In the genomic region with DNA sequence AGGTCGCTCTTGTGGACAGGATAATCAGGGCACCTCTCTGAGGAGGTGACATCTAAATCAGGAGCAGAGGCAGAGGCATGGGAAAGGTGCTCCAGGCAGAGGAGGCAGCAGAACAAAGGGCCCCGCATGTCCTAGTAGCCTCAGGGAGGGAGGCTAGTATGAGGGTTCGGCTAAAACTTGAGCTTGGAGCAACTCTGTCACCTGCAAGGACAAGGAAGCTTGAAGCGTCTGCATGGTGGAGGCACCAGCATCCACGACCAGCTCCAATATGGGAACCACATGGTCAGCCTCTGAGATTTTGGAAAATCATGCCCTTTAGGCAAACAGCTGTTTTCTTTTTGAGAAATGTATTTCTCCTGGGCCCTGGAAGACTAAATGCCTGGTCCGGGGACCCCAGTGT, we compare ENCODE assay signal across 36 cellular contexts.
"Had no signal": no experiment of that assay in that cellular context is flagged by ENCODE, and none has a peak within 500 bp of the region (broad histone marks: within the 10 kb centered on the region; RNA-seq: fewer than 3 reads in every experiment).

No MANE protein-coding gene starts in this region.

- H3K27me3 Mint-ChIP-seq: activated CD8-positive, alpha-beta T cell treated with anti-CD3 and anti-CD28 coated beads for 36 hours; activated naive CD8-positive, alpha-beta T cell treated with anti-CD3 and anti-CD28 coated beads for 36 hours had no signal

- H3K4me3 ChIP-seq: adrenal gland, body of pancreas, breast epithelium had no signal

- FAIRE-seq: astrocyte, TTC549 had no signal

- H3K4me3 Mint-ChIP-seq: activated B cell treated with CpG ODN at 0.5 μM for 24 hours; activated CD4-positive, alpha-beta memory T cell treated with anti-CD3 and anti-CD28 coated beads for 36 hours; activated CD4-positive, alpha-beta T cell treated with anti-CD3 and anti-CD28 coated beads, Interleukin-2, amount 10 ng/mL, durations not matched to agents 24 days and 14 days; activated CD8-positive, alpha-beta T cell treated with anti-CD3 and anti-CD28 coated beads for 36 hours; activated naive CD4-positive, alpha-beta T cell treated with anti-CD3 and anti-CD28 coated beads for 36 hours; activated naive CD8-positive, alpha-beta T cell treated with anti-CD3 and anti-CD28 coated beads for 36 hours; activated T-cell treated with anti-CD3 and anti-CD28 coated beads, Interleukin-2, amount 50 U/mL, for 4 hours; activated T-cell treated with anti-CD3 and anti-CD28 coated beads, Interleukin-2, amount 50 U/mL, for 72 hours; activated T-helper 1 cell treated with anti-CD3 and anti-CD28 coated beads, Interleukin-12 subunit alpha, Interleukin-12 subunit beta, Interleukin-2, Interleukin-4 antibody, amounts not matched to agents 30 ng/mL and 10 ng/mL and 1 ng/mL, durations not matched to agents 14 hours and 24 hours and 36 hours; activated T-helper 17 cell treated with anti-CD3 and anti-CD28 coated beads, Interleukin-2, amount 50 U/mL, for 72 hours; T-helper 1 cell treated with Interleukin-12 subunit alpha and Interleukin-12 subunit beta and Interleukin-4 antibody, amounts not matched to agents 30 μg/mL and 1 μg/mL, for 36 hours; T-helper 2 cell treated with Interferon-gamma antibody and Interleukin-4, amounts not matched to agents 5 μg/mL and 100 μg/mL, for 36 hours had no signal

- H3K27ac Mint-ChIP-seq: activated B cell treated with CpG ODN at 0.5 μM for 24 hours; activated CD4-positive, alpha-beta memory T cell treated with anti-CD3 and anti-CD28 coated beads for 36 hours; activated CD4-positive, alpha-beta T cell treated with anti-CD3 and anti-CD28 coated beads, Interleukin-2, amount 10 ng/mL, durations not matched to agents 24 days and 14 days; activated CD8-positive, alpha-beta T cell treated with anti-CD3 and anti-CD28 coated beads for 36 hours; activated naive CD4-positive, alpha-beta T cell treated with anti-CD3 and anti-CD28 coated beads for 36 hours; activated naive CD4-positive, alpha-beta T cell treated with anti-CD3 and anti-CD28 coated beads, Interleukin-2, amount 50 U/mL, for 72 hours; activated naive CD8-positive, alpha-beta T cell treated with anti-CD3 and anti-CD28 coated beads for 36 hours; activated T-cell treated with anti-CD3 and anti-CD28 coated beads, Interleukin-2, amount 50 U/mL, for 72 hours; activated T-helper 1 cell treated with anti-CD3 and anti-CD28 coated beads, Interleukin-12 subunit alpha, Interleukin-12 subunit beta, Interleukin-2, Interleukin-4 antibody, amounts not matched to agents 30 ng/mL and 10 ng/mL and 1 ng/mL, durations not matched to agents 14 hours and 24 hours and 36 hours; activated T-helper 17 cell treated with anti-CD3 and anti-CD28 coated beads, Interleukin-2, amount 50 U/mL, for 72 hours; T-helper 1 cell treated with Interleukin-12 subunit alpha and Interleukin-12 subunit beta and Interleukin-4 antibody, amounts not matched to agents 30 μg/mL and 1 μg/mL, for 36 hours; T-helper 2 cell treated with Interferon-gamma antibody and Interleukin-4, amounts not matched to agents 5 μg/mL and 100 μg/mL, for 36 hours had no signal

- H3K27me3 ChIP-seq: body of pancreas, brain microvascular endothelial cell had no signal

- H3K4me1 ChIP-seq: adrenal gland, body of pancreas, breast epithelium had no signal

- H3K9me3 Mint-ChIP-seq: activated B cell treated with CpG ODN at 0.5 μM for 24 hours; activated CD4-positive, alpha-beta memory T cell treated with anti-CD3 and anti-CD28 coated beads for 36 hours; activated CD4-positive, alpha-beta T cell treated with anti-CD3 and anti-CD28 coated beads, Interleukin-2, amount 10 ng/mL, durations not matched to agents 24 days and 14 days; activated CD8-positive, alpha-beta T cell treated with anti-CD3 and anti-CD28 coated beads for 36 hours; activated naive CD4-positive, alpha-beta T cell treated with anti-CD3 and anti-CD28 coated beads for 36 hours; activated naive CD4-positive, alpha-beta T cell treated with anti-CD3 and anti-CD28 coated beads, Interleukin-2, amount 50 U/mL, for 72 hours; activated naive CD8-positive, alpha-beta T cell treated with anti-CD3 and anti-CD28 coated beads for 36 hours; activated T-cell treated with anti-CD3 and anti-CD28 coated beads, Interleukin-2, amount 50 U/mL, for 4 hours; activated T-helper 1 cell treated with anti-CD3 and anti-CD28 coated beads, Interleukin-12 subunit alpha, Interleukin-12 subunit beta, Interleukin-2, Interleukin-4 antibody, amounts not matched to agents 30 ng/mL and 10 ng/mL and 1 ng/mL, durations not matched to agents 14 hours and 24 hours and 36 hours; activated T-helper 17 cell treated with anti-CD3 and anti-CD28 coated beads, Interleukin-2, amount 50 U/mL, for 72 hours; T-helper 1 cell treated with Interleukin-12 subunit alpha and Interleukin-12 subunit beta and Interleukin-4 antibody, amounts not matched to agents 30 μg/mL and 1 μg/mL, for 36 hours; T-helper 2 cell treated with Interferon-gamma antibody and Interleukin-4, amounts not matched to agents 5 μg/mL and 100 μg/mL, for 36 hours had no signal

- H3K36me3 Mint-ChIP-seq: activated CD4-positive, alpha-beta memory T cell treated with anti-CD3 and anti-CD28 coated beads for 36 hours; activated naive CD4-positive, alpha-beta T cell treated with anti-CD3 and anti-CD28 coated beads, Interleukin-2, amount 50 U/mL, for 72 hours; activated naive CD8-positive, alpha-beta T cell treated with anti-CD3 and anti-CD28 coated beads for 36 hours had no signal

- H3K9me3 ChIP-seq: adrenal gland, body of pancreas, breast epithelium had no signal

- DNase-seq: activated B cell treated with CpG ODN at 0.5 μM for 24 hours; activated CD4-positive, alpha-beta memory T cell treated with anti-CD3 and anti-CD28 coated beads for 36 hours; activated CD4-positive, alpha-beta T cell treated with anti-CD3 and anti-CD28 coated beads for 4 hours; activated CD4-positive, alpha-beta T cell treated with anti-CD3 and anti-CD28 coated beads, Interleukin-2, amount 10 ng/mL, durations not matched to agents 24 days and 14 days; activated CD4-positive, alpha-beta T cell treated with anti-CD3 and anti-CD28 coated beads, Interleukin-2, amount 50 U/mL, for 1 hour; activated CD4-positive, alpha-beta T cell treated with anti-CD3 and anti-CD28 coated beads, Interleukin-2, amount 50 U/mL, for 4 hours; activated CD4-positive, CD25-positive, alpha-beta regulatory T cell treated with anti-CD3 and anti-CD28 coated beads, Interleukin-2, amount 50 U/mL, for 72 hours; activated CD8-positive, alpha-beta T cell treated with anti-CD3 and anti-CD28 coated beads for 36 hours; activated effector memory CD4-positive, alpha-beta T cell treated with anti-CD3 and anti-CD28 coated beads, Interleukin-2, amount 50 U/mL, for 16 hours; activated gamma-delta T cell treated with Interleukin-2 at 50 U/mL for 16 hours; activated naive CD4-positive, alpha-beta T cell; activated naive CD4-positive, alpha-beta T cell treated with anti-CD3 and anti-CD28 coated beads for 36 hours; activated naive CD4-positive, alpha-beta T cell treated with anti-CD3 and anti-CD28 coated beads, Interleukin-2, amount 50 U/mL, for 16 hours; activated naive CD8-positive, alpha-beta T cell treated with anti-CD3 and anti-CD28 coated beads for 36 hours; activated T-cell treated with anti-CD3 and anti-CD28 coated beads for 4 hours; activated T-cell treated with anti-CD3 and anti-CD28 coated beads, Interleukin-2, amount 50 U/mL, for 1 hour; activated T-cell treated with anti-CD3 and anti-CD28 coated beads, Interleukin-2, amount 50 U/mL, for 4 hours; activated T-cell treated with anti-CD3 and anti-CD28 coated beads, Interleukin-2, amount 50 U/mL, for 72 hours; amniotic stem cell; aorta; body of pancreas; brain microvascular endothelial cell; central memory CD4-positive, alpha-beta T cell; T-helper 1 cell; T-helper 2 cell; T-helper 9 cell had no signal

- H3K4me1 Mint-ChIP-seq: activated B cell treated with CpG ODN at 0.5 μM for 24 hours; activated CD4-positive, alpha-beta T cell treated with anti-CD3 and anti-CD28 coated beads, Interleukin-2, amount 10 ng/mL, durations not matched to agents 24 days and 14 days; activated naive CD8-positive, alpha-beta T cell treated with anti-CD3 and anti-CD28 coated beads for 36 hours; activated T-helper 17 cell treated with anti-CD3 and anti-CD28 coated beads, Interleukin-2, amount 50 U/mL, for 72 hours had no signal

- H3K27ac ChIP-seq: adrenal gland, body of pancreas, brain microvascular endothelial cell, breast epithelium, VCaP had no signal

- H3K36me3 ChIP-seq: adrenal gland, brain microvascular endothelial cell, breast epithelium had no signal
